16 cellular contexts compared by ENCODE assay signal in genomic region chr21:34122047-34122446, GRCh38.
"Had no signal": no experiment of that assay in that cellular context is flagged by ENCODE, and none has a peak within 500 bp of the region (broad histone marks: within the 10 kb centered on the region; RNA-seq: fewer than 3 reads in every experiment).

No MANE protein-coding gene starts in this region.

- H3K9me3 Mint-ChIP-seq: natural killer cell had no signal

- H3K36me3 ChIP-seq: vagina had no signal

- FAIRE-seq: astrocyte, colon, endometrium, islet of Langerhans, small intestine had no signal

- H3K4me3 Mint-ChIP-seq: natural killer cell had no signal

- DNase-seq: activated CD4-positive, alpha-beta T cell treated with anti-CD3 and anti-CD28 coated beads, Interleukin-2, amount 50 U/mL, for 48 hours; activated CD4-positive, CD25-positive, alpha-beta regulatory T cell treated with anti-CD3 and anti-CD28 coated beads, Interleukin-2, amount 50 U/mL, for 72 hours; activated naive CD4-positive, alpha-beta T cell treated with anti-CD3 and anti-CD28 coated beads, Interleukin-2, amount 50 U/mL, for 16 hours; activated T-cell treated with anti-CD3 and anti-CD28 coated beads, Interleukin-2, amount 50 U/mL, for 1 hour; natural killer cell; right cardiac atrium; small intestine; stimulated activated CD4-positive, alpha-beta T cell treated with anti-CD3 and anti-CD28 coated beads, Interleukin-4, amount 100 ng/mL, for 24 hours; stimulated activated naive CD4-positive, alpha-beta T cell; substantia nigra had no signal

- H3K27me3 ChIP-seq: tibial nerve, vagina had no signal

- H3K27ac ChIP-seq: tibial nerve, vagina had no signal

- H3K4me3 ChIP-seq: tibial nerve, vagina had no signal

- H3K9me3 ChIP-seq: tibial nerve, vagina had no signal

- ATAC-seq: natural killer cell, right cardiac atrium had no signal
